20 cellular contexts compared by ENCODE assay signal in the genomic region with DNA sequence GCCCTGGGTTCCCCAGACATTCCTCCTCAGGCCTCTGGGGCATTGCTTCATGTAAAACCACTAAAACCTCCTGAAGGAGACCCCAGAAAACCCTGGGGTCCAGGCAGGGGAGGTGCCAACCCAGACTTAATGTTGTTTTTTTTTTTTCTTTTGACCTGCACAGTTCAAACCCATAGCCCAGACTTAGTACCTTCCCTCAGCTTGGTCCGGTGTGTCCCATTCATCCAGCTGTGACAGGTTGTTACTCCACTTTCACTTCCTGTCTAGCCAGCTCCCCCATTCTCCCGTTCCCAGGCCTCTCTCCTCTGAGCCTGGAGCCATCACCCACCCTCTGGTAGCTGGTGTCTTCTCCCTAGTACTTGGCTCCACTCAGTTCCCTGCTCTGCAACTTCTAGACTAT. TPM values are rescaled to one million over a fixed set of nuclear protein-coding genes. Genes with fewer than 3 reads are reported as not detected.
DNase-seq lines count a peak whose midpoint lies in the region; ATAC-seq and TF ChIP-seq lines count a peak whose summit lies in the region.
"Had no signal": no experiment of that assay in that cellular context is flagged by ENCODE, and none has a peak within 500 bp of the region (broad histone marks: within the 10 kb centered on the region; RNA-seq: fewer than 3 reads in every experiment).

No MANE protein-coding gene starts in this region.

- H2AFZ ChIP-seq in IMR-90 (replicated peaks; ENCODE audit: low read length, poor library complexity) (no peak overlapping the region), OCI-LY7 (ENCODE audit: low read length) (no peak overlapping the region)

- H3K4me3 ChIP-seq in IMR-90 (ENCODE audit: insufficient read depth, low read depth, low read length) = no peak overlapping the region
- no peak overlapping the region for H3K4me3 ChIP-seq in breast epithelium
- no peak overlapping the region for H3K4me3 ChIP-seq in mucosa of stomach (ENCODE audit: low read length)
- H3K4me3 ChIP-seq in OCI-LY7 (ENCODE audit: low read depth, low read length, poor library complexity, severe bottlenecking) = no peak overlapping the region
- H3K4me3 ChIP-seq: thyroid gland had no signal

- no peak overlapping the region for H3K27ac Mint-ChIP-seq in effector memory CD8-positive, alpha-beta T cell
- H3K27ac Mint-ChIP-seq: activated B cell treated with CpG ODN at 0.5 μM for 24 hours; activated naive CD4-positive, alpha-beta T cell treated with anti-CD3 and anti-CD28 coated beads, Interleukin-2, amount 50 U/mL, for 24 hours; T-cell had no signal

- no TSS peak for BruUV-seq in IMR-90 (replicated peaks; lab: Mats Ljungman, UMichigan)
- no TSS peak for BruUV-seq in OCI-LY7 (replicated peaks; lab: Mats Ljungman, UMichigan)

- dilution Hi-C loops in IMR-90 (cut with HindIII; ENCODE audit: low sequenced_read_pairs, unreplicated experiment) = no loop called here

- H2BK15ac ChIP-seq in IMR-90 (ENCODE audit: low read depth, low read length) = no peak overlapping the region

- H2AK9ac ChIP-seq in IMR-90 (replicated peaks; ENCODE audit: low read depth, low read length, poor library complexity) = peak overlapping the region; percentile 36

- no CpG with 5 or more reads among the region's 2 CpGs for WGBS in IMR-90 (ENCODE audit: extremely low coverage in 2 of 2, insufficient read length in 1 of 2), 2 experiments

- H3K79me2 ChIP-seq in OCI-LY7 (ENCODE audit: insufficient read depth, low read depth, low read length) = no peaks in the 10 kb centered on the region

- no peaks in the 10 kb centered on the region for H3K36me3 Mint-ChIP-seq in effector memory CD8-positive, alpha-beta T cell (ENCODE audit: insufficient read depth)
- H3K36me3 Mint-ChIP-seq: activated naive CD4-positive, alpha-beta T cell treated with anti-CD3 and anti-CD28 coated beads, Interleukin-2, amount 50 U/mL, for 24 hours; T-cell had no signal

- in situ Hi-C loops in IMR-90 (cut with MboI; ENCODE audit: low sequenced_read_pairs) = no loop called here

- H3K4me3 Mint-ChIP-seq in effector memory CD8-positive, alpha-beta T cell = no peak overlapping the region
- H3K4me3 Mint-ChIP-seq: activated B cell treated with CpG ODN at 0.5 μM for 24 hours; activated naive CD4-positive, alpha-beta T cell treated with anti-CD3 and anti-CD28 coated beads, Interleukin-2, amount 50 U/mL, for 24 hours; T-cell had no signal

- no peak overlapping the region for H3K56ac ChIP-seq in IMR-90 (ENCODE audit: extremely low read depth, insufficient read depth, low read length)

- no peak overlapping the region for H4K91ac ChIP-seq in IMR-90 (ENCODE audit: insufficient read depth, low read depth, low read length)

- peaks cover 4% of the 10 kb centered on the region; the same call in 1 of the 2 replicates for H3K36me3 ChIP-seq in IMR-90 (ENCODE audit: control insufficient read depth, insufficient read depth, low read length)
- H3K36me3 ChIP-seq in breast epithelium = no peaks in the 10 kb centered on the region
- H3K36me3 ChIP-seq in mucosa of stomach (ENCODE audit: control insufficient read depth, insufficient read depth, low read length) = no peaks in the 10 kb centered on the region
- H3K36me3 ChIP-seq in OCI-LY7 (ENCODE audit: insufficient read depth, low read length) = no peaks in the 10 kb centered on the region
- H3K36me3 ChIP-seq: thyroid gland had no signal

- peak; percentile 11 for DNase-seq in A172 (ENCODE audit: low spot score)
- DNase-seq in IMR-90 = no peak
- DNase-seq in breast epithelium (ENCODE audit: low spot score in 2 of 2) = no peak
- DNase-seq in effector memory CD8-positive, alpha-beta T cell = no peak
- DNase-seq in amygdala (lab: John Stamatoyannopoulos, UW) = no peak
- no peak for DNase-seq in OCI-LY7 (ENCODE audit: low spot score)
- DNase-seq: activated B cell treated with CpG ODN at 0.5 μM for 24 hours; cerebellar nuclear complex; COR-L47; islet precursor cell; NCI-H2029 treated with DMSO at 0.1 percent for 48 hours; NCI-H69; retina; stimulated activated CD4-positive, alpha-beta T cell treated with anti-CD3 and anti-CD28 coated beads, Interleukin-2, amount 100 ng/mL, for 24 hours; T-cell had no signal

- H2AK5ac ChIP-seq in IMR-90 (ENCODE audit: low read depth, low read length) = no peak overlapping the region

- no peak overlapping the region for H2BK20ac ChIP-seq in IMR-90 (ENCODE audit: low read depth, low read length)

- TF ChIP-seq CTCF in IMR-90 (conservative IDR thresholded peaks at IDR 0.05; ENCODE audit: low read depth, low read length) (no peak), breast epithelium (IDR thresholded peaks at IDR 0.05) (no peak), OCI-LY7 (conservative IDR thresholded peaks at IDR 0.05; ENCODE audit: low read length) (no peak)

- peaks cover 0 to 14% of the 10 kb centered on the region in 2 donors for H3K27me3 Mint-ChIP-seq in effector memory CD8-positive, alpha-beta T cell
- H3K27me3 Mint-ChIP-seq: activated naive CD4-positive, alpha-beta T cell treated with anti-CD3 and anti-CD28 coated beads, Interleukin-2, amount 50 U/mL, for 24 hours had no signal

- no peak overlapping the region for H3K14ac ChIP-seq in IMR-90 (replicated peaks; ENCODE audit: low read depth, low read length)

- H3K27ac ChIP-seq in IMR-90 (ENCODE audit: insufficient read depth, low read length) (no peak overlapping the region), breast epithelium (peak overlapping the region; percentile 79 to 82), OCI-LY7 (ENCODE audit: low read depth, low read length, poor library complexity, severe bottlenecking) (no peak overlapping the region)
- H3K27ac ChIP-seq: thyroid gland had no signal

- no peak overlapping the region for H4K8ac ChIP-seq in IMR-90 (ENCODE audit: low read depth in 2 of 2, low read length in 2 of 2)

- H4K20me1 ChIP-seq in IMR-90 (ENCODE audit: insufficient read depth, low read length) (peaks cover 14% of the 10 kb centered on the region), OCI-LY7 (ENCODE audit: insufficient read depth, low read length) (no peaks in the 10 kb centered on the region)

- ATAC-seq in IMR-90 (ENCODE audit: low read depth) (no peak), SK-N-SH treated with all-trans-retinoic acid at 6 μM for 48 hours (no peak)
- ATAC-seq in effector memory CD8-positive, alpha-beta T cell (replicated peaks) = no peak
- ATAC-seq: T-cell had no signal

- H3K4me1 ChIP-seq in IMR-90 (ENCODE audit: control insufficient read depth, insufficient read depth, low read length) (peaks cover 18% of the 10 kb centered on the region), breast epithelium (peaks cover 0 to 9% of the 10 kb centered on the region in 2 donors), mucosa of stomach (ENCODE audit: control insufficient read depth, insufficient read depth, low read length) (peaks cover 42% of the 10 kb centered on the region), OCI-LY7 (ENCODE audit: insufficient read depth, low read length, poor library complexity, severe bottlenecking) (peaks cover 16% of the 10 kb centered on the region)

- no peaks in the 10 kb centered on the region for H3K9me2 ChIP-seq in OCI-LY7 (ENCODE audit: insufficient read depth, low read length)

- H2BK120ac ChIP-seq in IMR-90 (ENCODE audit: low read depth, low read length) = no peak overlapping the region

- H3K4me2 ChIP-seq in IMR-90 (ENCODE audit: low read depth, low read length) (no peak overlapping the region), OCI-LY7 (ENCODE audit: low read length) (no peak overlapping the region)

- TF ChIP-seq RAD21 in IMR-90 (IDR thresholded peaks at IDR 0.05; ENCODE audit: low read length) = no peak

- H3K9me1 ChIP-seq in IMR-90 (ENCODE audit: insufficient read depth, low read length) = peaks cover 23% of the 10 kb centered on the region

- H3K79me1 ChIP-seq in IMR-90 (ENCODE audit: low read depth in 1 of 2, low read length in 2 of 2) = peaks cover 16 to 78% of the 10 kb centered on the region in 2 experiments; a peak in 3 of 4 replicates

- H3K27me3 ChIP-seq in IMR-90 (ENCODE audit: control insufficient read depth, insufficient read depth, low read length) (no peaks in the 10 kb centered on the region), breast epithelium (no peaks in the 10 kb centered on the region), mucosa of stomach (ENCODE audit: control insufficient read depth, insufficient read depth, low read length) (no peaks in the 10 kb centered on the region)
- H3K27me3 ChIP-seq: thyroid gland had no signal

- H4K5ac ChIP-seq in IMR-90 (ENCODE audit: low read depth, low read length) = no peak overlapping the region

- H3K18ac ChIP-seq in IMR-90 (ENCODE audit: low read depth, low read length) = no peak overlapping the region

- no peak overlapping the region for H3K23ac ChIP-seq in IMR-90 (ENCODE audit: low read depth, low read length)

- CTCF ChIA-PET in IMR-90 (lab: Yijun Ruan, JAX) = interaction anchor here (1.0 kb wide), 1 partner anchor 31 kb away, joined by 3 read pairs; no protein-coding TSS in a partner anchor
- CTCF ChIA-PET in OCI-LY7 (lab: Charles Lee; ENCODE audit: unreplicated experiment) = interaction anchor here (0.5 kb wide), 1 partner anchor 164 kb away, joined by 3 read pairs; no protein-coding TSS in a partner anchor

- H3K4ac ChIP-seq in IMR-90 (ENCODE audit: low read depth, low read length) = no peak overlapping the region

- H3K9ac ChIP-seq in IMR-90 (ENCODE audit: low read depth, low read length) (no peak overlapping the region), mucosa of stomach (ENCODE audit: low read length) (peak overlapping the region; percentile 18)

- H3K9me3 Mint-ChIP-seq in effector memory CD8-positive, alpha-beta T cell = no peaks in the 10 kb centered on the region
- H3K9me3 Mint-ChIP-seq: activated B cell treated with CpG ODN at 0.5 μM for 24 hours; activated naive CD4-positive, alpha-beta T cell treated with anti-CD3 and anti-CD28 coated beads, Interleukin-2, amount 50 U/mL, for 24 hours; T-cell had no signal

- H2BK5ac ChIP-seq in IMR-90 (ENCODE audit: low read depth, low read length, poor library complexity, severe bottlenecking) = no peak overlapping the region

- no peaks in the 10 kb centered on the region for H3K9me3 ChIP-seq in IMR-90 (ENCODE audit: control insufficient read depth, insufficient read depth, low read length)
- no peaks in the 10 kb centered on the region for H3K9me3 ChIP-seq in breast epithelium
- no peaks in the 10 kb centered on the region for H3K9me3 ChIP-seq in mucosa of stomach (ENCODE audit: control insufficient read depth, low read length)
- H3K9me3 ChIP-seq in OCI-LY7 (ENCODE audit: low read length) = no peaks in the 10 kb centered on the region
- H3K9me3 ChIP-seq: thyroid gland had no signal

- no peak for TF ChIP-seq POLR2A in IMR-90 (IDR thresholded peaks at IDR 0.05; ENCODE audit: low read depth, low read length)
- TF ChIP-seq POLR2A in breast epithelium (IDR thresholded peaks at IDR 0.05) = no peak

- intact Hi-C loops in IMR-90 (cut with micrococcal nuclease) (no loop called here), breast epithelium (cut with DNase I; ENCODE audit: low total_unique reads) (no loop called here), OCI-LY7 (cut with micrococcal nuclease; ENCODE audit: unreplicated experiment) (no loop called here)

- H3K4me1 Mint-ChIP-seq in effector memory CD8-positive, alpha-beta T cell (ENCODE audit: low read depth in 2 of 2) = peaks cover under 1 to 1% of the 10 kb centered on the region in 2 donors

- POLR2A ChIA-PET in IMR-90 (lab: Charles Lee; ENCODE audit: unreplicated experiment) (no interaction called here), OCI-LY7 (lab: Charles Lee) (interaction anchor here (2.0 kb wide), 1 partner anchor 20 kb away, joined by 5 read pairs; the partner anchor contains the start of gene HID1)

RNA-seq across cellular contexts. Expression of gene CDR2L, which starts 4.8 kb away (rescaled TPM):
- total RNA-seq in A172 (2014; rRNA removed; shearing (Covaris generic)) = 24.0 and 26.6 TPM in 2 replicates
- 5.6 and 5.7 TPM in 2 replicates for total RNA-seq in IMR-90 (2012; rRNA removed)
- polyA plus RNA-seq in IMR-90 (2012; rRNA removed) = 18.9 and 23.2 TPM in 2 replicates
- 14.2 and 21.1 TPM in 2 replicates for polyA plus RNA-seq in IMR-90 (2012; cell fraction: cytosol; rRNA removed)
- 12.6 and 30.3 TPM in 2 replicates for polyA plus RNA-seq in IMR-90 (2012; cell fraction: nucleus; rRNA removed; ENCODE audit: low replicate concordance)
- total RNA-seq in breast epithelium = 10 to 100 TPM in 1 of 3 donors, 1 to 10 TPM in 2; 8.0 to 13.1 (median 9.2) TPM
- total RNA-seq in OCI-LY7 (2014; rRNA removed; shearing (Covaris generic)) = 0.10 and 0.79 TPM in 2 replicates
- total RNA-seq in OCI-LY7 (2022) = 0.49 and 0.74 TPM in 2 replicates
- total RNA-seq: activated B cell treated with CpG ODN at 0.5 μM for 24 hours had no signal

RNA-seq across cellular contexts. Expression of gene HID1, which starts 19.7 kb away (rescaled TPM):
- 0.65 and 2.7 TPM in 2 replicates for total RNA-seq in A172 (2014; rRNA removed; shearing (Covaris generic))
- 0.18 and 0.56 TPM in 2 replicates for total RNA-seq in IMR-90 (2012; rRNA removed)
- 1.7 and 2.7 TPM in 2 replicates for polyA plus RNA-seq in IMR-90 (2012; rRNA removed)
- 0.27 and 2.5 TPM in 2 replicates for polyA plus RNA-seq in IMR-90 (2012; cell fraction: cytosol; rRNA removed)
- 6.8 and 10.5 TPM in 2 replicates for polyA plus RNA-seq in IMR-90 (2012; cell fraction: nucleus; rRNA removed; ENCODE audit: low replicate concordance)
- total RNA-seq in breast epithelium = 10 to 100 TPM in 2 of 3 donors, 1 to 10 TPM in 1; 6.1 to 46.5 (median 37.3) TPM
- total RNA-seq in OCI-LY7 (2014; rRNA removed; shearing (Covaris generic)) = 0.35 and 0.85 TPM in 2 replicates
- total RNA-seq in OCI-LY7 (2022) = 8.5 and 9.9 TPM in 2 replicates
- total RNA-seq: LHCN-M2 had no signal

RNA-seq across cellular contexts. Expression of gene MRPL58, which starts 20.2 kb away (rescaled TPM):
- total RNA-seq in A172 (2014; rRNA removed; shearing (Covaris generic)) = 135 TPM in 2 replicates
- 42.5 and 53.9 TPM in 2 replicates for total RNA-seq in IMR-90 (2012; rRNA removed)
- polyA plus RNA-seq in IMR-90 (2012; rRNA removed) = 49.0 and 53.0 TPM in 2 replicates
- 72.6 and 78.2 TPM in 2 replicates for polyA plus RNA-seq in IMR-90 (2012; cell fraction: cytosol; rRNA removed)
- polyA plus RNA-seq in IMR-90 (2012; cell fraction: nucleus; rRNA removed; ENCODE audit: low replicate concordance) = 21.8 and 25.5 TPM in 2 replicates
- 10 to 100 TPM; 38.6 to 48.6 (median 44.6) TPM for total RNA-seq in breast epithelium
- total RNA-seq in OCI-LY7 (2014; rRNA removed; shearing (Covaris generic)) = 79.8 and 84.2 TPM in 2 replicates
- 70.7 and 75.3 TPM in 2 replicates for total RNA-seq in OCI-LY7 (2022)

RNA-seq across cellular contexts. Expression of gene ATP5PD, which starts 54.5 kb away (rescaled TPM):
- 488 and 584 TPM in 2 replicates for total RNA-seq in A172 (2014; rRNA removed; shearing (Covaris generic))
- total RNA-seq in IMR-90 (2012; rRNA removed) (365 and 373 TPM in 2 replicates), breast epithelium (100 to 1,000 TPM; 190 to 268 (median 222) TPM), OCI-LY7 (2022) (314 and 317 TPM in 2 replicates)
- 331 and 425 TPM in 2 replicates for polyA plus RNA-seq in IMR-90 (2012; rRNA removed)
- polyA plus RNA-seq in IMR-90 (2012; cell fraction: cytosol; rRNA removed) = 109 and 263 TPM in 2 replicates
- 38.0 and 159 TPM in 2 replicates for polyA plus RNA-seq in IMR-90 (2012; cell fraction: nucleus; rRNA removed; ENCODE audit: low replicate concordance)
- total RNA-seq in OCI-LY7 (2014; rRNA removed; shearing (Covaris generic)) = 293 and 301 TPM in 2 replicates

RNA-seq across cellular contexts. Expression of gene KCTD2, which starts 54.8 kb away (rescaled TPM):
- total RNA-seq in A172 (2014; rRNA removed; shearing (Covaris generic)) = 25.6 and 25.7 TPM in 2 replicates
- total RNA-seq in IMR-90 (2012; rRNA removed) (9.1 and 9.4 TPM in 2 replicates), breast epithelium (10 to 100 TPM; 23.5 to 28.4 (median 24.6) TPM), OCI-LY7 (2022) (21.0 and 26.3 TPM in 2 replicates)
- polyA plus RNA-seq in IMR-90 (2012; rRNA removed) = 18.3 and 18.4 TPM in 2 replicates
- 10.8 and 16.4 TPM in 2 replicates for polyA plus RNA-seq in IMR-90 (2012; cell fraction: cytosol; rRNA removed)
- polyA plus RNA-seq in IMR-90 (2012; cell fraction: nucleus; rRNA removed; ENCODE audit: low replicate concordance) = 9.9 and 12.6 TPM in 2 replicates
- total RNA-seq in OCI-LY7 (2014; rRNA removed; shearing (Covaris generic)) = 26.0 and 29.8 TPM in 2 replicates

Comparison
In these comparisons a context has a peak if more than half of its experiments do, and no peak if none do; other contexts are left out.
1. H3K27ac ChIP-seq: peak in breast epithelium (2 of 2); none in IMR-90 (single experiment) and OCI-LY7 (single experiment).